ENCODE assay signal across 10 cellular contexts in genomic region chr1:27135920-27136551, GRCh38. TPM values are rescaled to one million over a fixed set of nuclear protein-coding genes. Genes with fewer than 3 reads are reported as not detected.
DNase-seq lines count a peak whose midpoint lies in the region; ATAC-seq and TF ChIP-seq lines count a peak whose summit lies in the region.
"Had no signal": no experiment of that assay in that cellular context is flagged by ENCODE, and none has a peak within 500 bp of the region (broad histone marks: within the 10 kb centered on the region; RNA-seq: fewer than 3 reads in every experiment).

No MANE protein-coding gene starts in this region.

- no peak for TF ChIP-seq POLR2A in HCT116 (IDR thresholded peaks at IDR 0.05; ENCODE audit: borderline replicate concordance, extremely low read depth, insufficient read depth, insufficient read length)

- no peaks in the 10 kb centered on the region; a peak in 1 of 4 replicates for H3K36me3 ChIP-seq in HCT116 (ENCODE audit: control insufficient read depth in 1 of 2, insufficient read depth in 2 of 2, low read length in 2 of 2)

- no peak overlapping the region for H3K4me3 ChIP-seq in HCT116 (replicated peaks in 1 of 2; ENCODE audit: low read depth in 1 of 2, low read length in 2 of 2)

- RAD21 ChIA-PET in HCT116 (lab: Charles Lee; ENCODE audit: low non-redundant PET in 1 of 2, low total read pairs in 2 of 2, uncharacterized antibody in 2 of 2, unreplicated experiment in 2 of 2): no interaction called here

- peaks cover 18% of the 10 kb centered on the region for H3K79me2 ChIP-seq in HCT116 (ENCODE audit: insufficient read depth, low read length)

- H4K20me1 ChIP-seq in HCT116 (ENCODE audit: insufficient read depth): no peaks in the 10 kb centered on the region

- peak overlapping the region; percentile 99 to 100 for H3K27ac Mint-ChIP-seq in natural killer cell

- H3K9me3 Mint-ChIP-seq in natural killer cell: no peaks in the 10 kb centered on the region

- CTCF ChIA-PET in HCT116 (lab: Charles Lee): no interaction called here

- H3K4me1 ChIP-seq in HCT116 (ENCODE audit: control insufficient read depth in 1 of 2, insufficient read depth in 2 of 2, low read length in 2 of 2): peaks cover 12 to 13% of the 10 kb centered on the region in 2 experiments

- ATAC-seq in HCT116: peak; percentile 76
- peak; percentile 62 to 67 (median 64) for ATAC-seq in natural killer cell
- ATAC-seq in HG02840 (IDR thresholded peaks at IDR 0.05; ENCODE audit: low FRiP score, unreplicated experiment): no peak
- ATAC-seq in HG03135 (IDR thresholded peaks at IDR 0.05; ENCODE audit: unreplicated experiment): no peak
- no peak for ATAC-seq in HG03159 (IDR thresholded peaks at IDR 0.05; ENCODE audit: unreplicated experiment)

- TF ChIP-seq RAD21 in HCT116 (IDR thresholded peaks at IDR 0.05; ENCODE audit: low read depth): no peak

- intact Hi-C loops in HCT116 (cut with micrococcal nuclease): no loop called here
- intact Hi-C loops in natural killer cell (cut with micrococcal nuclease): no loop called here

- no peaks in the 10 kb centered on the region for H3K9me3 ChIP-seq in HCT116 (ENCODE audit: control insufficient read depth in 1 of 2, insufficient read depth in 1 of 2, low read depth in 1 of 2, low read length in 2 of 2)

- POLR2A ChIA-PET in HCT116 (lab: Charles Lee): no interaction called here

- H3K27ac ChIP-seq in HCT116 (ENCODE audit: low read depth, low read length) (no peak overlapping the region), angular gyrus (ENCODE audit: low read depth, low read length) (peak overlapping the region; percentile 6)

- no peaks in the 10 kb centered on the region for H3K9me2 ChIP-seq in HCT116 (ENCODE audit: insufficient read depth)

- H3K27me3 Mint-ChIP-seq in natural killer cell (ENCODE audit: low read depth in 2 of 2): no peaks in the 10 kb centered on the region

- peaks cover 45 to 48% of the 10 kb centered on the region in 2 donors for H3K4me1 Mint-ChIP-seq in natural killer cell

- TF ChIP-seq CTCF in HCT116 (IDR thresholded peaks at IDR 0.05 in 2 of 3, conservative IDR thresholded peaks at IDR 0.05 in 1 of 3; ENCODE audit: borderline replicate concordance in 1 of 3, insufficient read depth in 1 of 3, low read depth in 2 of 3, low read length in 2 of 3) (peak in 2 of 3 experiments; percentile 24 to 34; a peak in 3 of 6 replicates), natural killer cell (IDR thresholded peaks at IDR 0.05) (no peak)

- H3K4me2 ChIP-seq in HCT116 (ENCODE audit: low read length): no peak overlapping the region

- DNase-seq in CD1c-positive myeloid dendritic cell (ENCODE audit: extremely low spot score) (peak; percentile 36), HCT116 (ENCODE audit: low read depth, low spot score) (no peak), natural killer cell (peak; percentile 52), anterior cingulate cortex (lab: John Stamatoyannopoulos, UW) (no peak)
- DNase-seq: effector CD4-positive, alpha-beta T cell; Right ventricle myocardium superior had no signal

- no peaks in the 10 kb centered on the region for H3K36me3 Mint-ChIP-seq in natural killer cell

- H2AFZ ChIP-seq in HCT116 (ENCODE audit: low read depth, low read length, poor library complexity, severe bottlenecking): no peak overlapping the region

- no TSS peak for BruUV-seq in HCT116 (replicated peaks; lab: Mats Ljungman, UMichigan)

- no peaks in the 10 kb centered on the region for H3K27me3 ChIP-seq in HCT116 (ENCODE audit: insufficient read depth, low read length)

- no peak overlapping the region for H3K9ac ChIP-seq in HCT116 (ENCODE audit: low read length)

- peak overlapping the region; percentile 90 for H3K4me3 Mint-ChIP-seq in natural killer cell

TF ChIP-seq in HCT116, 20 proteins besides CTCF, POLR2A, EP300 and RAD21:
- TF ChIP-seq ZBTB33 (IDR thresholded peaks at IDR 0.05; ENCODE audit: extremely low read depth, insufficient replicate concordance, low read length): no peak
- TF ChIP-seq YY1 (IDR thresholded peaks at IDR 0.05; ENCODE audit: extremely low read depth, insufficient replicate concordance, low read depth, low read length): no peak
- TF ChIP-seq EZH2 (IDR thresholded peaks at IDR 0.05): no peak
- no peak for TF ChIP-seq TCF7L2 (IDR thresholded peaks at IDR 0.05; ENCODE audit: borderline replicate concordance, extremely low read depth, insufficient read depth, insufficient read length)
- no peak for TF ChIP-seq POLR2AphosphoS5 (IDR thresholded peaks at IDR 0.05; ENCODE audit: low read depth, low read length)
- TF ChIP-seq CEBPB (IDR thresholded peaks at IDR 0.05; ENCODE audit: low read depth): no peak
- TF ChIP-seq ZFX (IDR thresholded peaks at IDR 0.05): no peak
- TF ChIP-seq ELF1 (IDR thresholded peaks at IDR 0.05; ENCODE audit: borderline replicate concordance, low read depth): no peak
- TF ChIP-seq EGR1 (IDR thresholded peaks at IDR 0.05; ENCODE audit: low read depth): no peak
- TF ChIP-seq ZNF274 (IDR thresholded peaks at IDR 0.05; ENCODE audit: low read depth, low read length): no peak

RNA-seq across cellular contexts. Expression of gene SLC9A1, which starts 18.9 kb away (rescaled TPM):
- 21.7 TPM for total RNA-seq in HCT116 (2021; ENCODE audit: unreplicated experiment)
- polyA plus RNA-seq in HCT116 (2012): 24.8 and 29.7 TPM in 2 replicates
- 10 to 100 TPM; 26.5 to 37.4 (median 29.4) TPM for total RNA-seq in natural killer cell

Comparison
In these comparisons a context has a peak if more than half of its experiments do, and no peak if none do; other contexts are left out.
1. DNase-seq: peak in CD1c-positive myeloid dendritic cell (single experiment) and natural killer cell (single experiment); none in HCT116 (single experiment) and anterior cingulate cortex (0 of 58).
2. ATAC-seq: peak in HCT116 (single experiment) and natural killer cell (3 of 3); none in HG02840 (single experiment), HG03135 (single experiment) and HG03159 (single experiment).